In the genomic region with DNA sequence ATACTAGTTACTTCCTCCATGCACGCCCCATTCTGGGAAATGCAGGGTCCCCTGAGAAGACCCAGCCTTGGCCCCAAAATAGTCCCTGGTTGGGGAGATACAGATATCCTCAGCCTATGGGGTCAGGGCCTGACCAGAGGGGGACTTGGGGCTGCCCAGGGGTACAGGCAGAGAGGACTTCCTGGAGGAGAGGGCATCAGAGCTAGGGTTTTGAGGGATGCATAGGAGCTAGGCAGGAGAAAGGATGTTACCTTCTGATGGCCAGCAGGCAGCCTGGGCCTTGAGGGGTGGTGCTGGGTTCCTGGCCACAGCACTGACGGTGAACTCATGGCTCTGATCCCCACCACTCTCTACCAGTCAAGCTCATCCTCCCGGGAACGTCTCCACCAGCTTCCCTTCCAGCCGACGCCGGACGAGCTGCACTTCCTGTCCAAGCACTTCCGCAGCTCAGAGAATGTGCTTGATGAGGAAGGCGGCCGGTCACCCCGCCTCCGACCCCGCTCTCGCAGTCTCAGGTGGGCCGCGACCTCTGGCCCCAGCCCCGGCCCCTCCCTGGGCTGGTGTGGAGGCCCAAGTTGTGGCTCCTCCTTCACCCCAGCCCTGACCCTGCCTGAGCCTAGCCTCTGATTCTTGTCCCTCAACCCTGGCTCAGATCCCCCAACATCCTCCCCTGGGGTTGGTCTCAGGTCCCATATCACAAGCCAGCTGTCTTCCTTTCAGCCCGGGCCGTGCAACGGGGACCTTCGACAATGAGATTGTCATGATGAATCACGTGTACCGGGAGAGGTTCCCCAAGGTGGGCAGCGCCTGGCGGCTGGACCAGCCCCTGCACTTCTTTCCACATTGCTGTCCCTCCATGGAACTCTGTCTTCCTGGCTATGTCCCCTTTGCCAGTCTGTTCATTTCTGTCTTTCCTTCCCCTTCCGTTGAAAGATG, we compare ENCODE assay signal across 21 cellular contexts. TPM values are rescaled to one million over a fixed set of nuclear protein-coding genes. Genes with fewer than 3 reads are reported as not detected.
DNase-seq lines count a peak whose midpoint lies in the region; ATAC-seq, FAIRE-seq and TF ChIP-seq lines count a peak whose summit lies in the region.
"Had no signal": no experiment of that assay in that cellular context is flagged by ENCODE, and none has a peak within 500 bp of the region (broad histone marks: within the 10 kb centered on the region; RNA-seq: fewer than 3 reads in every experiment).

No MANE protein-coding gene starts in this region.

- H3K9me3 Mint-ChIP-seq in activated CD4-positive, alpha-beta memory T cell treated with anti-CD3 and anti-CD28 coated beads for 36 hours: no peaks in the 10 kb centered on the region
- H3K9me3 Mint-ChIP-seq: natural killer cell had no signal

- intact Hi-C loops in HepG2 (cut with micrococcal nuclease; ENCODE audit: unreplicated experiment) (no loop called here), uterus (cut with DNase I; ENCODE audit: low total_unique reads) (no loop called here)
- intact Hi-C loops in activated CD4-positive, alpha-beta memory T cell treated with anti-CD3 and anti-CD28 coated beads for 36 hours (cut with micrococcal nuclease): no loop called here

- CTCF ChIA-PET in HepG2 (lab: Yijun Ruan, JAX; ENCODE audit: low intra/inter-chr PET ratio, low total read pairs): no interaction called here
- CTCF ChIA-PET in activated CD4-positive, alpha-beta memory T cell treated with anti-CD3 and anti-CD28 coated beads for 36 hours (lab: Charles Lee): interaction anchor here (1.0 to 1.3 kb wide), 2 partner anchors 28 to 29 kb away, joined by 3 read pairs; partner anchors contain the start of gene PIK3R2

- no peak for DNase-seq in HepG2 (ENCODE audit: low spot score)
- DNase-seq in uterus: peak in 1 of 2 donors; percentile 48
- DNase-seq in activated CD4-positive, alpha-beta memory T cell treated with anti-CD3 and anti-CD28 coated beads for 36 hours: no peak
- no peak for DNase-seq in NOMO-1 treated with dmso at 0.1 percent for 144 hours (lab: John Stamatoyannopoulos, UW; ENCODE audit: unreplicated experiment)
- no peak for DNase-seq in G401 (ENCODE audit: low spot score)
- DNase-seq: colonic mucosa; COR-L47; GOT3; IMR-90; natural killer cell; NCI-H187; stimulated activated CD4-positive, alpha-beta T cell treated with anti-CD3 and anti-CD28 coated beads, Interleukin-2, amount 100 ng/mL, for 48 hours had no signal

- H3K27me3 ChIP-seq in liver (ENCODE audit: control insufficient read depth in 4 of 4, insufficient read depth in 4 of 4, low read length in 3 of 4) (no peaks in the 10 kb centered on the region), HepG2 (ENCODE audit: control insufficient read depth in 1 of 2, insufficient read depth in 2 of 2, low read length in 2 of 2) (no peaks in the 10 kb centered on the region), layer of hippocampus (ENCODE audit: control insufficient read depth, insufficient read depth, low read length) (no peaks in the 10 kb centered on the region), uterus (no peaks in the 10 kb centered on the region)
- H3K27me3 ChIP-seq: colonic mucosa, vagina had no signal

- TF ChIP-seq EP300 in HepG2 (IDR thresholded peaks at IDR 0.05; ENCODE audit: low read depth in 2 of 2, low read length in 2 of 2) (no peak), HepG2 (CRISPR knock-in tag; IDR thresholded peaks at IDR 0.05; ENCODE audit: borderline replicate concordance) (no peak)

- H3K36me3 Mint-ChIP-seq in activated CD4-positive, alpha-beta memory T cell treated with anti-CD3 and anti-CD28 coated beads for 36 hours: peaks cover 21% of the 10 kb centered on the region
- H3K36me3 Mint-ChIP-seq: natural killer cell had no signal

- no peak for TF ChIP-seq POLR2A in HepG2 (IDR thresholded peaks at IDR 0.05; ENCODE audit: insufficient read depth in 1 of 2, low read depth in 2 of 2, low read length in 2 of 2)
- TF ChIP-seq POLR2A in uterus (IDR thresholded peaks at IDR 0.05): no peak

- no peak overlapping the region for H3K9ac ChIP-seq in liver (ENCODE audit: low read depth in 1 of 2, low read length in 2 of 2)
- H3K9ac ChIP-seq in HepG2 (ENCODE audit: insufficient read depth, low read depth, low read length): no peak overlapping the region

- H2AFZ ChIP-seq in HepG2 (ENCODE audit: low read length): no peak overlapping the region

- H3K4me1 ChIP-seq in liver (ENCODE audit: control insufficient read depth in 4 of 4, insufficient read depth in 4 of 4, low read length in 3 of 4) (peaks cover 3 to 13% (median 9%) of the 10 kb centered on the region in 4 donors), HepG2 (ENCODE audit: insufficient read depth, low read length) (peaks cover 17% of the 10 kb centered on the region), uterus (peaks cover 0 to 2% of the 10 kb centered on the region in 2 donors)

- no peaks in the 10 kb centered on the region for H3K27me3 Mint-ChIP-seq in activated CD4-positive, alpha-beta memory T cell treated with anti-CD3 and anti-CD28 coated beads for 36 hours

- ATAC-seq in HepG2: no peak
- ATAC-seq: natural killer cell had no signal

- no peak for TF ChIP-seq RAD21 in liver (IDR thresholded peaks at IDR 0.05)
- no peak for TF ChIP-seq RAD21 in HepG2 (CRISPR knock-in tag; IDR thresholded peaks at IDR 0.05)

- TF ChIP-seq CTCF in liver (IDR thresholded peaks at IDR 0.05; ENCODE audit: low read depth, low read length, missing input control): no peak
- no peak for TF ChIP-seq CTCF in HepG2 (CRISPR knock-in tag; IDR thresholded peaks at IDR 0.05)
- no peak for TF ChIP-seq CTCF in uterus (IDR thresholded peaks at IDR 0.05)

- H3K4me2 ChIP-seq in HepG2 (ENCODE audit: low read depth, low read length): no peak overlapping the region

- FAIRE-seq in HepG2 (lab: Jason Lieb, UNC): no peak
- FAIRE-seq: astrocyte, frontal cortex had no signal

- peaks cover 15% of the 10 kb centered on the region for H3K79me2 ChIP-seq in HepG2 (ENCODE audit: insufficient read depth, low read length)

- no peak overlapping the region for H3K27ac Mint-ChIP-seq in activated CD4-positive, alpha-beta memory T cell treated with anti-CD3 and anti-CD28 coated beads for 36 hours
- H3K27ac Mint-ChIP-seq: natural killer cell had no signal

- H3K36me3 ChIP-seq in liver (ENCODE audit: control insufficient read depth in 4 of 4, insufficient read depth in 3 of 4, low read depth in 1 of 4, low read length in 3 of 4) (peaks cover 4 to 39% (median 17%) of the 10 kb centered on the region in 4 donors), HepG2 (replicated peaks in 1 of 2; ENCODE audit: control insufficient read depth in 1 of 2, insufficient read depth in 2 of 2, low read length in 2 of 2) (peaks cover 12 to 44% of the 10 kb centered on the region in 2 experiments), uterus (no peaks in the 10 kb centered on the region)
- H3K36me3 ChIP-seq: vagina had no signal

- no peak overlapping the region for H3K4me3 ChIP-seq in liver (ENCODE audit: low read depth in 1 of 3, low read length in 3 of 3)
- no peak overlapping the region for H3K4me3 ChIP-seq in HepG2 (replicated peaks in 1 of 3; ENCODE audit: insufficient read depth in 1 of 3, low read depth in 2 of 3, low read length in 3 of 3)
- no peak overlapping the region for H3K4me3 ChIP-seq in uterus
- H3K4me3 ChIP-seq: colonic mucosa, skin epidermis, vagina had no signal

- peaks cover 29% of the 10 kb centered on the region for H3K4me1 Mint-ChIP-seq in activated CD4-positive, alpha-beta memory T cell treated with anti-CD3 and anti-CD28 coated beads for 36 hours (ENCODE audit: low read depth)

- no peak overlapping the region for H3K4me3 Mint-ChIP-seq in activated CD4-positive, alpha-beta memory T cell treated with anti-CD3 and anti-CD28 coated beads for 36 hours
- H3K4me3 Mint-ChIP-seq: natural killer cell had no signal

- H3K9me3 ChIP-seq in liver (ENCODE audit: control insufficient read depth in 4 of 4, low read length in 3 of 4) (no peaks in the 10 kb centered on the region), HepG2 (ENCODE audit: low read length) (no peaks in the 10 kb centered on the region), uterus (no peaks in the 10 kb centered on the region)
- H3K9me3 ChIP-seq: colonic mucosa, vagina had no signal

- no peaks in the 10 kb centered on the region for H4K20me1 ChIP-seq in HepG2 (ENCODE audit: insufficient read depth, low read length)

- POLR2A ChIA-PET in HepG2 (lab: Yijun Ruan, JAX): interaction anchor here (0.8 kb wide), 1 partner anchor 52 kb away, joined by 3 read pairs; no protein-coding TSS in a partner anchor
- POLR2A ChIA-PET in activated CD4-positive, alpha-beta memory T cell treated with anti-CD3 and anti-CD28 coated beads for 36 hours (lab: Charles Lee): no interaction called here

- no TSS peak for BruUV-seq in HepG2 (replicated peaks; lab: Mats Ljungman, UMichigan)

- H3K27ac ChIP-seq in liver (ENCODE audit: low read depth in 1 of 2, low read length in 2 of 2) (peak overlapping the region in 1 of 2 donors; percentile 35), HepG2 (ENCODE audit: extremely low read length, insufficient read depth, low read length) (no peak overlapping the region), cingulate gyrus (ENCODE audit: low read depth, low read length) (peak overlapping the region; percentile 47), layer of hippocampus (ENCODE audit: low read depth, low read length) (peak overlapping the region; percentile 55), uterus (peak overlapping the region; percentile 25 to 33)
- H3K27ac ChIP-seq: colonic mucosa, vagina had no signal

- WGBS in liver: 80% methylated on average over 27 of the region's 27 CpGs
- WGBS in HepG2 (ENCODE audit: low lambda C conversion rate): 98% methylated on average over 22 of the region's 27 CpGs

- in situ Hi-C loops in HepG2 (cut with HindIII; ENCODE audit: extremely low pct_ligation_motif_present, low pct_unique_long_range_greater_than_20kb): no loop called here
- in situ Hi-C loops in G401 (cut with HindIII; ENCODE audit: low sequenced_read_pairs): no loop called here

RNA-seq across cellular contexts. Expression of gene MAST3, which starts 25.6 kb away (rescaled TPM):
- total RNA-seq in liver: 10 to 100 TPM in 1 of 2 donors, 1 to 10 TPM in 1; 8.6 to 10.6 TPM
- 1 to 10 TPM; 4.3 to 4.7 TPM for polyA plus RNA-seq in liver
- 4.1 and 4.5 TPM in 2 replicates for total RNA-seq in HepG2 (2016; rRNA removed; fragmentation: Illumina TruSeq; extraction: Trizol)
- total RNA-seq in HepG2 (2016; cell fraction: cytosol; rRNA removed; fragmentation: Illumina TruSeq; extraction: Trizol; ENCODE audit: low read depth): 1.9 and 2.8 TPM in 2 replicates
- 3.6 and 4.1 TPM in 2 replicates for total RNA-seq in HepG2 (2016; cell fraction: insoluble cytoplasmic fraction; rRNA removed; fragmentation: Illumina TruSeq; extraction: Trizol)
- 4.4 and 5.1 TPM in 2 replicates for total RNA-seq in HepG2 (2016; cell fraction: membrane; rRNA removed; fragmentation: Illumina TruSeq; extraction: Trizol)
- total RNA-seq in HepG2 (2016; cell fraction: nucleus; rRNA removed; fragmentation: Illumina TruSeq; extraction: Trizol): 5.3 and 7.5 TPM in 2 replicates
- 4.6 and 6.0 TPM in 2 replicates for polyA plus RNA-seq in HepG2 (2011; rRNA removed)
- polyA plus RNA-seq in HepG2 (2011; cell fraction: cytosol; rRNA removed): 2.0 and 2.4 TPM in 2 replicates
- 18.7 and 20.6 TPM in 2 replicates for polyA plus RNA-seq in HepG2 (2011; cell fraction: nucleus; rRNA removed)
- polyA plus RNA-seq in HepG2 (2012): 5.2 and 6.4 TPM in 2 replicates
- 1.0 and 1.1 TPM in 2 replicates for polyA plus RNA-seq in HepG2 (2016; cell fraction: cytosol; fragmentation: Illumina TruSeq; extraction: Trizol; ENCODE audit: low read depth)
- 4.1 and 5.8 TPM in 2 replicates for polyA plus RNA-seq in HepG2 (2016; cell fraction: insoluble cytoplasmic fraction; fragmentation: Illumina TruSeq; extraction: Trizol; ENCODE audit: low read depth)
- polyA plus RNA-seq in HepG2 (2016; cell fraction: membrane; fragmentation: Illumina TruSeq; extraction: Trizol; ENCODE audit: low read depth): 2.0 and 2.2 TPM in 2 replicates
- polyA plus RNA-seq in HepG2 (2016; cell fraction: nucleus; fragmentation: Illumina TruSeq; extraction: Trizol; ENCODE audit: insufficient read depth, low read depth): 22.7 and 26.8 TPM in 2 replicates
- 3.2 and 9.3 TPM in 2 replicates for polyA minus RNA-seq in HepG2 (2011; rRNA and poly(A)+ RNA removed; ENCODE audit: low replicate concordance)
- polyA minus RNA-seq in HepG2 (2011; cell fraction: cytosol; rRNA and poly(A)+ RNA removed): 6.7 and 7.6 TPM in 2 replicates
- 7.3 and 8.5 TPM in 2 replicates for polyA minus RNA-seq in HepG2 (2011; cell fraction: nucleus; rRNA and poly(A)+ RNA removed)
- total RNA-seq in uterus: 10 to 100 TPM in 1 of 4 donors, 1 to 10 TPM in 2, under 1 TPM in 1; 0.59 to 22.5 (median 3.8) TPM
- total RNA-seq in activated CD4-positive, alpha-beta memory T cell treated with anti-CD3 and anti-CD28 coated beads for 36 hours: 10 to 100 TPM; 22.5 to 23.8 TPM
- 1.2 and 2.6 TPM in 2 replicates for total RNA-seq in G401 (2014; rRNA removed; shearing (Covaris generic))

RNA-seq across cellular contexts. Expression of gene PIK3R2, which starts 29.8 kb away (rescaled TPM):
- total RNA-seq in liver: 10 to 100 TPM in 1 of 2 donors, 1 to 10 TPM in 1; 9.1 to 37.8 TPM
- polyA plus RNA-seq in liver: 1 to 10 TPM; 1.5 to 6.2 TPM
- 15.8 and 25.3 TPM in 2 replicates for total RNA-seq in HepG2 (2016; rRNA removed; fragmentation: Illumina TruSeq; extraction: Trizol)
- 13.7 and 16.1 TPM in 2 replicates for total RNA-seq in HepG2 (2016; cell fraction: cytosol; rRNA removed; fragmentation: Illumina TruSeq; extraction: Trizol; ENCODE audit: low read depth)
- total RNA-seq in HepG2 (2016; cell fraction: insoluble cytoplasmic fraction; rRNA removed; fragmentation: Illumina TruSeq; extraction: Trizol): 12.5 and 18.3 TPM in 2 replicates
- total RNA-seq in HepG2 (2016; cell fraction: membrane; rRNA removed; fragmentation: Illumina TruSeq; extraction: Trizol): 33.3 and 40.2 TPM in 2 replicates
- 14.5 and 18.4 TPM in 2 replicates for total RNA-seq in HepG2 (2016; cell fraction: nucleus; rRNA removed; fragmentation: Illumina TruSeq; extraction: Trizol)
- polyA plus RNA-seq in HepG2 (2011; rRNA removed): 18.6 and 27.2 TPM in 2 replicates
- polyA plus RNA-seq in HepG2 (2011; cell fraction: cytosol; rRNA removed): 17.0 and 21.2 TPM in 2 replicates
- polyA plus RNA-seq in HepG2 (2011; cell fraction: nucleus; rRNA removed): 35.7 and 42.1 TPM in 2 replicates
- polyA plus RNA-seq in HepG2 (2012): 39.2 and 39.3 TPM in 2 replicates
- polyA plus RNA-seq in HepG2 (2016; cell fraction: cytosol; fragmentation: Illumina TruSeq; extraction: Trizol; ENCODE audit: low read depth): 8.4 and 11.9 TPM in 2 replicates
- polyA plus RNA-seq in HepG2 (2016; cell fraction: insoluble cytoplasmic fraction; fragmentation: Illumina TruSeq; extraction: Trizol; ENCODE audit: low read depth): 30.5 and 42.6 TPM in 2 replicates
- 46.8 and 48.0 TPM in 2 replicates for polyA plus RNA-seq in HepG2 (2016; cell fraction: membrane; fragmentation: Illumina TruSeq; extraction: Trizol; ENCODE audit: low read depth)
- polyA plus RNA-seq in HepG2 (2016; cell fraction: nucleus; fragmentation: Illumina TruSeq; extraction: Trizol; ENCODE audit: insufficient read depth, low read depth): 60.8 and 65.6 TPM in 2 replicates
- 18.1 and 22.4 TPM in 2 replicates for polyA minus RNA-seq in HepG2 (2011; rRNA and poly(A)+ RNA removed; ENCODE audit: low replicate concordance)
- 12.0 and 21.3 TPM in 2 replicates for polyA minus RNA-seq in HepG2 (2011; cell fraction: cytosol; rRNA and poly(A)+ RNA removed)
- polyA minus RNA-seq in HepG2 (2011; cell fraction: nucleus; rRNA and poly(A)+ RNA removed): 12.7 and 19.6 TPM in 2 replicates
- 10 to 100 TPM; 17.2 to 39.4 (median 29.7) TPM for total RNA-seq in uterus
- total RNA-seq in activated CD4-positive, alpha-beta memory T cell treated with anti-CD3 and anti-CD28 coated beads for 36 hours: 10 to 100 TPM; 14.9 to 19.1 TPM
- total RNA-seq in G401 (2014; rRNA removed; shearing (Covaris generic)): 7.9 and 31.5 TPM in 2 replicates

RNA-seq across cellular contexts. Expression of gene IL12RB1, which starts 36.4 kb away (rescaled TPM):
- total RNA-seq in liver (1 to 10 TPM; 1.3 to 2.4 TPM), HepG2 (2016; rRNA removed; fragmentation: Illumina TruSeq; extraction: Trizol) (0.04 TPM in 1 of 2 replicates, not detected in the other), uterus (1 to 10 TPM in 1 of 4 donors, under 1 TPM in 2, not detected in 1; 0.41 to 6.5 (median 0.61) TPM)
- polyA plus RNA-seq in liver (under 1 TPM; 0.43 to 0.90 TPM), HepG2 (2011; rRNA removed) (0.03 and 0.13 TPM in 2 replicates)
- total RNA-seq in HepG2 (2016; cell fraction: cytosol; rRNA removed; fragmentation: Illumina TruSeq; extraction: Trizol; ENCODE audit: low read depth): not detected in 2 replicates
- total RNA-seq in HepG2 (2016; cell fraction: insoluble cytoplasmic fraction; rRNA removed; fragmentation: Illumina TruSeq; extraction: Trizol): 0.09 TPM in 1 of 2 replicates, not detected in the other
- 0.12 TPM in 1 of 2 replicates, not detected in the other for total RNA-seq in HepG2 (2016; cell fraction: membrane; rRNA removed; fragmentation: Illumina TruSeq; extraction: Trizol)
- total RNA-seq in HepG2 (2016; cell fraction: nucleus; rRNA removed; fragmentation: Illumina TruSeq; extraction: Trizol): not detected in 2 replicates
- polyA plus RNA-seq in HepG2 (2011; cell fraction: cytosol; rRNA removed): 0.10 and 0.19 TPM in 2 replicates
- polyA plus RNA-seq in HepG2 (2011; cell fraction: nucleus; rRNA removed): 0.27 and 0.35 TPM in 2 replicates
- 0.12 TPM in 1 of 2 replicates, not detected in the other for polyA plus RNA-seq in HepG2 (2012)
- polyA plus RNA-seq in HepG2 (2016; cell fraction: cytosol; fragmentation: Illumina TruSeq; extraction: Trizol; ENCODE audit: low read depth): not detected in 2 replicates
- not detected in 2 replicates for polyA plus RNA-seq in HepG2 (2016; cell fraction: insoluble cytoplasmic fraction; fragmentation: Illumina TruSeq; extraction: Trizol; ENCODE audit: low read depth)
- polyA plus RNA-seq in HepG2 (2016; cell fraction: membrane; fragmentation: Illumina TruSeq; extraction: Trizol; ENCODE audit: low read depth): 0.09 TPM in 1 of 2 replicates, not detected in the other
- polyA plus RNA-seq in HepG2 (2016; cell fraction: nucleus; fragmentation: Illumina TruSeq; extraction: Trizol; ENCODE audit: insufficient read depth, low read depth): 0.20 TPM in 1 of 2 replicates, not detected in the other
- 0.12 and 0.36 TPM in 2 replicates for polyA minus RNA-seq in HepG2 (2011; rRNA and poly(A)+ RNA removed; ENCODE audit: low replicate concordance)
- not detected in 2 replicates for polyA minus RNA-seq in HepG2 (2011; cell fraction: cytosol; rRNA and poly(A)+ RNA removed)
- polyA minus RNA-seq in HepG2 (2011; cell fraction: nucleus; rRNA and poly(A)+ RNA removed): not detected in 2 replicates
- total RNA-seq in activated CD4-positive, alpha-beta memory T cell treated with anti-CD3 and anti-CD28 coated beads for 36 hours: 10 to 100 TPM; 22.6 to 23.3 TPM
- total RNA-seq in G401 (2014; rRNA removed; shearing (Covaris generic)): not detected in 2 replicates
- total RNA-seq: epithelial cell of proximal tubule, IMR-90, NCI-H460, vagina had no signal
- polyA plus RNA-seq: IMR-90 had no signal

RNA-seq across cellular contexts. Expression of gene IFI30, which starts 50.5 kb away (rescaled TPM):
- total RNA-seq in liver (100 to 1,000 TPM in 1 of 2 donors, 10 to 100 TPM in 1; 60.2 to 129 TPM), HepG2 (2016; rRNA removed; fragmentation: Illumina TruSeq; extraction: Trizol) (41.2 and 79.4 TPM in 2 replicates), uterus (10 to 100 TPM in 2 of 4 donors, 1 to 10 TPM in 2; 4.1 to 17.4 (median 11.4) TPM)
- polyA plus RNA-seq in liver (100 to 1,000 TPM in 1 of 2 donors, 10 to 100 TPM in 1; 89.0 to 130 TPM), HepG2 (2011; rRNA removed) (24.7 and 25.0 TPM in 2 replicates)
- total RNA-seq in HepG2 (2016; cell fraction: cytosol; rRNA removed; fragmentation: Illumina TruSeq; extraction: Trizol; ENCODE audit: low read depth): 49.8 and 56.5 TPM in 2 replicates
- 39.1 and 76.9 TPM in 2 replicates for total RNA-seq in HepG2 (2016; cell fraction: insoluble cytoplasmic fraction; rRNA removed; fragmentation: Illumina TruSeq; extraction: Trizol)
- total RNA-seq in HepG2 (2016; cell fraction: membrane; rRNA removed; fragmentation: Illumina TruSeq; extraction: Trizol): 32.9 and 35.3 TPM in 2 replicates
- total RNA-seq in HepG2 (2016; cell fraction: nucleus; rRNA removed; fragmentation: Illumina TruSeq; extraction: Trizol): 62.2 and 72.4 TPM in 2 replicates
- 33.2 and 51.0 TPM in 2 replicates for polyA plus RNA-seq in HepG2 (2011; cell fraction: cytosol; rRNA removed)
- polyA plus RNA-seq in HepG2 (2011; cell fraction: nucleus; rRNA removed): 13.2 and 16.2 TPM in 2 replicates
- polyA plus RNA-seq in HepG2 (2012): 13.8 and 14.8 TPM in 2 replicates
- 68.0 and 80.0 TPM in 2 replicates for polyA plus RNA-seq in HepG2 (2016; cell fraction: cytosol; fragmentation: Illumina TruSeq; extraction: Trizol; ENCODE audit: low read depth)
- polyA plus RNA-seq in HepG2 (2016; cell fraction: insoluble cytoplasmic fraction; fragmentation: Illumina TruSeq; extraction: Trizol; ENCODE audit: low read depth): 46.2 and 52.2 TPM in 2 replicates
- 28.9 and 31.1 TPM in 2 replicates for polyA plus RNA-seq in HepG2 (2016; cell fraction: membrane; fragmentation: Illumina TruSeq; extraction: Trizol; ENCODE audit: low read depth)
- polyA plus RNA-seq in HepG2 (2016; cell fraction: nucleus; fragmentation: Illumina TruSeq; extraction: Trizol; ENCODE audit: insufficient read depth, low read depth): 133 TPM in 2 replicates
- polyA minus RNA-seq in HepG2 (2011; rRNA and poly(A)+ RNA removed; ENCODE audit: low replicate concordance): 49.7 and 255 TPM in 2 replicates
- polyA minus RNA-seq in HepG2 (2011; cell fraction: cytosol; rRNA and poly(A)+ RNA removed): 11.2 and 23.9 TPM in 2 replicates
- polyA minus RNA-seq in HepG2 (2011; cell fraction: nucleus; rRNA and poly(A)+ RNA removed): 3.7 and 4.4 TPM in 2 replicates
- total RNA-seq in activated CD4-positive, alpha-beta memory T cell treated with anti-CD3 and anti-CD28 coated beads for 36 hours: 10 to 100 TPM; 23.7 to 26.9 TPM
- total RNA-seq in G401 (2014; rRNA removed; shearing (Covaris generic)): 77.6 and 103 TPM in 2 replicates
